ENCODE assay signal across 15 cellular contexts in the genomic region with DNA sequence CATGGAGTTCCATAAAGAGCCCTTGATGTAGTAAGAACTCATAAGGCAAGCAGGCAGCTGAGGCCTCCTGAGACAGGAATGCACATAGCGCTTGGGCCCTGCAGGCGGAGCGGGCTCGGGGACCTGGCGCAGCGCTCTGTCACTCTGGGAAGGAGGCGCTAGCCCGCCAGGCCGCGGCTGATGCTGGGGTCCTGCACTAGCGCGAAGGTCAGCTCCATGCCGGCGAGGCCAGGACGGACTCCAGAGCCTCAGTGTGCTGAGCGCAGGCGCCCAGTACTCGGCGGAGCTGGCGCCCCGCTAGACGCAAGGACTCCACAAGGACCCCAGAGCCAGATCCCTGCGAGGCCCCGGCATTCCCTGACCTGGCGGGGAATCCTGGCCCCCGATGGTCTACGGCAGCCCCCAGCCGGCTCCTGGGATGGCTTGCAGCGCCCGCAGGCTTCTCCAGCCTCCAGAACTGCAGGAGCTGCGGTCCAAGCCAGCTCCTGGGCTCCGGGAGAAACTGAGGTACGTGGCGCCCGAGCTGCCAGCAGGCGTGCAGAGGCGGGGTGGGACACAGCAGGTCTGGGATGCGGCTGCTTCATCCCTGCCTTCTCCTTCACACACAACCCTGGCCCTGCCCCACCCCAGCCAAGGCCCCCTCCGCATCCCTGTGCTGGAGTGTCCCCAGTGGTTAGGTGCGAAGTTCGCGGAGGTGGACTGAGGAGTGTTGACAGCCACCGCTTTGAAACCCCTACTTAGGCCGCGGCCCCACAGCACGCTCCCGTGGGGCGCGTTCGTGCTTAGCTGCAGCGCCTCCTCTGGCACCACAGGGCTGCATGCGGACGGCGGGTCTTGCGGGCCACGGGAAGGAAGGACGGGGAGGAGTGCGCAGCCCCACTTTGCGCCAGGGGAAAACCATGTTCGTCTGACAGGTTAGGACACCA.
DNase-seq lines count a peak whose midpoint lies in the region; ATAC-seq and TF ChIP-seq lines count a peak whose summit lies in the region.
"Had no signal": no experiment of that assay in that cellular context is flagged by ENCODE, and none has a peak within 500 bp of the region (broad histone marks: within the 10 kb centered on the region; RNA-seq: fewer than 3 reads in every experiment).

No MANE protein-coding gene starts in this region.

- H3K36me3 Mint-ChIP-seq in activated CD4-positive, alpha-beta T cell treated with anti-CD3 and anti-CD28 coated beads for 36 hours (ENCODE audit: low read depth), result no peaks in the 10 kb centered on the region
- no peaks in the 10 kb centered on the region for H3K36me3 Mint-ChIP-seq in endothelial cell (ENCODE audit: low read depth, unreplicated experiment)
- H3K36me3 Mint-ChIP-seq: stimulated activated memory B cell treated with anti-CD40 and anti-IgM and Interleukin-4, amounts not matched to agents 10 μg/mL and 1 μg/mL and 100 μg/mL, for 72 hours had no signal

- CTCF ChIA-PET in activated CD4-positive, alpha-beta T cell treated with anti-CD3 and anti-CD28 coated beads for 36 hours (lab: Charles Lee), result no interaction called here

- no peak for TF ChIP-seq CTCF in endothelial cell (IDR thresholded peaks at IDR 0.05; ENCODE audit: unreplicated experiment)

- H3K27ac Mint-ChIP-seq in activated CD4-positive, alpha-beta T cell treated with anti-CD3 and anti-CD28 coated beads for 36 hours, result no peak overlapping the region
- no peak overlapping the region for H3K27ac Mint-ChIP-seq in endothelial cell (ENCODE audit: unreplicated experiment)
- H3K27ac Mint-ChIP-seq: nephron progenitor cell; stimulated activated memory B cell treated with anti-CD40 and anti-IgM and Interleukin-4, amounts not matched to agents 10 μg/mL and 1 μg/mL and 100 μg/mL, for 72 hours had no signal

- H3K4me2 ChIP-seq in skeletal muscle satellite cell (ENCODE audit: low read length), result peak overlapping the region; percentile 63

- peaks cover 5% of the 10 kb centered on the region for H3K9me3 ChIP-seq in skeletal muscle satellite cell (replicated peaks; ENCODE audit: low read length)

- H3K36me3 ChIP-seq in skeletal muscle satellite cell (ENCODE audit: insufficient read depth, low read length), result no peaks in the 10 kb centered on the region

- ATAC-seq in activated CD4-positive, alpha-beta T cell treated with anti-CD3 and anti-CD28 coated beads for 36 hours, result peak; percentile 64
- ATAC-seq: HCT116; stimulated activated memory B cell treated with anti-CD40 and anti-IgM and Interleukin-4, amounts not matched to agents 10 μg/mL and 1 μg/mL and 100 μg/mL, for 72 hours had no signal

- no peaks in the 10 kb centered on the region for H3K27me3 Mint-ChIP-seq in activated CD4-positive, alpha-beta T cell treated with anti-CD3 and anti-CD28 coated beads for 36 hours
- no peaks in the 10 kb centered on the region for H3K27me3 Mint-ChIP-seq in endothelial cell (ENCODE audit: unreplicated experiment)
- H3K27me3 Mint-ChIP-seq: stimulated activated memory B cell treated with anti-CD40 and anti-IgM and Interleukin-4, amounts not matched to agents 10 μg/mL and 1 μg/mL and 100 μg/mL, for 72 hours had no signal

- H3K27me3 ChIP-seq in skeletal muscle satellite cell (ENCODE audit: control insufficient read depth, insufficient read depth, low read length), result no peaks in the 10 kb centered on the region

- no peaks in the 10 kb centered on the region for H3K4me1 Mint-ChIP-seq in activated CD4-positive, alpha-beta T cell treated with anti-CD3 and anti-CD28 coated beads for 36 hours
- no peaks in the 10 kb centered on the region for H3K4me1 Mint-ChIP-seq in endothelial cell (ENCODE audit: unreplicated experiment)
- H3K4me1 Mint-ChIP-seq: stimulated activated memory B cell treated with anti-CD40 and anti-IgM and Interleukin-4, amounts not matched to agents 10 μg/mL and 1 μg/mL and 100 μg/mL, for 72 hours had no signal

- H3K4me3 ChIP-seq in skeletal muscle satellite cell (ENCODE audit: low read length), result peak overlapping the region; percentile 54

- H3K9me3 Mint-ChIP-seq in activated CD4-positive, alpha-beta T cell treated with anti-CD3 and anti-CD28 coated beads for 36 hours (ENCODE audit: low read depth), result peaks cover 3% of the 10 kb centered on the region
- no peaks in the 10 kb centered on the region for H3K9me3 Mint-ChIP-seq in endothelial cell (ENCODE audit: unreplicated experiment)

- H3K4me1 ChIP-seq in skeletal muscle satellite cell (ENCODE audit: control insufficient read depth, insufficient read depth, low read length), result peaks cover 4% of the 10 kb centered on the region

- peak overlapping the region; percentile 35 for H3K9ac ChIP-seq in skeletal muscle satellite cell (ENCODE audit: low read depth, low read length)

- H3K4me3 Mint-ChIP-seq in activated CD4-positive, alpha-beta T cell treated with anti-CD3 and anti-CD28 coated beads for 36 hours, result peak overlapping the region; percentile 68
- H3K4me3 Mint-ChIP-seq in endothelial cell (ENCODE audit: unreplicated experiment), result no peak overlapping the region
- H3K4me3 Mint-ChIP-seq: nephron progenitor cell; stimulated activated memory B cell treated with anti-CD40 and anti-IgM and Interleukin-4, amounts not matched to agents 10 μg/mL and 1 μg/mL and 100 μg/mL, for 72 hours had no signal

- peak; percentile 57 for DNase-seq in activated CD4-positive, alpha-beta T cell treated with anti-CD3 and anti-CD28 coated beads for 36 hours
- DNase-seq in activated CD4-positive, alpha-beta T cell treated with anti-CD3 and anti-CD28 coated beads, Interleukin-2, amount 50 U/mL, for 48 hours, result no peak
- DNase-seq in dermis blood vessel endothelial cell, result peak; percentile 7
- DNase-seq in islet precursor cell, result peak; percentile 74
- DNase-seq in inferior parietal cortex (ENCODE audit: extremely low spot score), result no peak
- no peak for DNase-seq in endothelial cell (ENCODE audit: low spot score)
- no peak for DNase-seq in EL
- DNase-seq: cerebellar nuclear complex, glutamatergic neuron, mammary epithelial cell, NCI-H774, nephron progenitor cell had no signal

- POLR2A ChIA-PET in activated CD4-positive, alpha-beta T cell treated with anti-CD3 and anti-CD28 coated beads for 36 hours (lab: Charles Lee), result no interaction called here

- intact Hi-C loops in activated CD4-positive, alpha-beta T cell treated with anti-CD3 and anti-CD28 coated beads for 36 hours (cut with DNase I, micrococcal nuclease), result no loop called here

Comparison
In these comparisons a context has a peak if more than half of its experiments do, and no peak if none do; other contexts are left out.
1. DNase-seq: peak in activated CD4-positive, alpha-beta T cell treated with anti-CD3 and anti-CD28 coated beads for 36 hours (single experiment), dermis blood vessel endothelial cell (single experiment) and islet precursor cell (single experiment); none in activated CD4-positive, alpha-beta T cell treated with anti-CD3 and anti-CD28 coated beads, Interleukin-2, amount 50 U/mL, for 48 hours (0 of 2), inferior parietal cortex (single experiment), endothelial cell (single experiment) and EL (single experiment).